ENCODE assay signal across 3 cellular contexts in genomic region chr12:18040060-18040742, GRCh38. TPM values are rescaled to one million over a fixed set of nuclear protein-coding genes. Genes with fewer than 3 reads are reported as not detected.
"Had no signal": no experiment of that assay in that cellular context is flagged by ENCODE, and none has a peak within 500 bp of the region (broad histone marks: within the 10 kb centered on the region; RNA-seq: fewer than 3 reads in every experiment).

No MANE protein-coding gene starts in this region.

RNA-seq across cellular contexts. Expression of gene RERGL, which starts 49.8 kb away (rescaled TPM):
- total RNA-seq: LHCN-M2, M059J, NCI-H460 had no signal
